8 cellular contexts compared by ENCODE assay signal in the genomic region with DNA sequence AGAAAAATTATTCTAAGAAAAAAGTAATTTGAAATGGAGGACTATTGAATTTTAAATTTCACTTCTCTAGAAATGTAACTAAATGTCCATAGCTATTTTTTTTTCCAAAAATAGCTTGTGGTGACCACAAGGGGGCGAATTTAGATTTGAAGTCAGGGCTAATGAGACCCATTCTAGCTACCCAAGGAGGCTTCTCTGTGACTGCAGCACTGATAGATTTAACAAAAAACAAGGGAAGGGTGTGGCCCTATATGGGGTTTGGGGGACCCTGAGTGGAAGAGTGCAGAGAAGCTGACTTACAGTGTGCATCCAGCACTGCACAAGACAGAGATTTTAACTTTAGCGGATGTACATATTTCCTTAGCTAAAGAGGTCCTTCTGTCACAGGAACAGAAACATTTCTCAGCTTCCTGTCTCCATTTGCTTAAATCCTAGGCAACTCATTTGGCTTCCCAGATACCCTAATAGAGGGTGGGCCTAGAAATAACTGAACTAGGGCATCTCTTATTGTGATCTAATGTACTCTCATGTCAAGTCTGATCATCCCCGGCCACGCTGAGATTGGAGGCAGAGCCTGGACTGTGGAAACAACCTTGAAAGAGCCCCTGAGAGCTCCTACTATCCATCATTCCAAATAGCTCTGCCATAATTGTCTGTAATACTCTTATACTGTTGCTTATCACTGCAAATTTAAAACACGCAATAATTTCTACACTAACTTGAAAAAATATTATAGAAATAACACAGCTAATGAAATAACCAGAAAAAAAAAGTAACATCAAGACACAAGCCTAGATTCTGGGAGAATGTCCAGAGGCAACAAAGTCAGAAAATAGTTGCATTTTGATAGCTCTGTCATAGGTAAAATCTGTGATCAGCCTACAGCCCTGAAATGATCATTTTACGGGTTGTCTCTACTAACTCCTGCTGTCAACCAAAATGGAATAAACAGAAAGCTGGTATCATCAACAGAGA.
DNase-seq lines count a peak whose midpoint lies in the region; ATAC-seq and TF ChIP-seq lines count a peak whose summit lies in the region.

No MANE protein-coding gene starts in this region.

- H3K9me3 ChIP-seq in DOHH2 (ENCODE audit: control insufficient read depth, insufficient read depth, low read length), result no peaks in the 10 kb centered on the region

- TF ChIP-seq CTCF in DOHH2 (IDR thresholded peaks at IDR 0.05; ENCODE audit: low read depth, low read length, poor library complexity, severe bottlenecking), result peak; percentile 53

- no peak overlapping the region for H3K27ac ChIP-seq in DOHH2 (ENCODE audit: low read depth, low read length)

- no peaks in the 10 kb centered on the region for H3K4me1 Mint-ChIP-seq in activated T-helper 17 cell treated with anti-CD3 and anti-CD28 coated beads, Interleukin-2, amount 50 U/mL, for 72 hours

- H3K79me2 ChIP-seq in DOHH2 (ENCODE audit: control insufficient read depth, low read length), result no peaks in the 10 kb centered on the region

- no peaks in the 10 kb centered on the region for H3K36me3 ChIP-seq in DOHH2 (ENCODE audit: control insufficient read depth, low read length)

- no peaks in the 10 kb centered on the region for H3K36me3 Mint-ChIP-seq in activated T-helper 17 cell treated with anti-CD3 and anti-CD28 coated beads, Interleukin-2, amount 50 U/mL, for 72 hours (ENCODE audit: low read depth)

- ATAC-seq in GM21529 (IDR thresholded peaks at IDR 0.05; ENCODE audit: unreplicated experiment) (peak; percentile 76), GM19452 (IDR thresholded peaks at IDR 0.05; ENCODE audit: unreplicated experiment) (no peak)
- ATAC-seq in activated T-helper 17 cell treated with anti-CD3 and anti-CD28 coated beads, Interleukin-2, amount 50 U/mL, for 72 hours (replicated peaks), result no peak

- no peaks in the 10 kb centered on the region for H3K4me1 ChIP-seq in DOHH2 (ENCODE audit: control insufficient read depth, low read length)

- intact Hi-C loops in posterior vena cava (cut with DNase I), result no loop called here

- H3K9me3 Mint-ChIP-seq in activated T-helper 17 cell treated with anti-CD3 and anti-CD28 coated beads, Interleukin-2, amount 50 U/mL, for 72 hours, result no peaks in the 10 kb centered on the region

- H3K4me2 ChIP-seq in DOHH2 (ENCODE audit: low read length), result no peak overlapping the region

- H3K4me3 ChIP-seq in DOHH2 (ENCODE audit: low read length), result no peak overlapping the region

- H3K27ac Mint-ChIP-seq in activated T-helper 17 cell treated with anti-CD3 and anti-CD28 coated beads, Interleukin-2, amount 50 U/mL, for 72 hours, result no peak overlapping the region

- DNase-seq in MV-4-11 (lab: John Stamatoyannopoulos, UW) (peak; percentile 31), UCSD-AML1 (lab: John Stamatoyannopoulos, UW; ENCODE audit: unreplicated experiment) (peak; percentile 14), iPS-NIHi11 (ENCODE audit: low spot score) (peak; percentile 51), posterior vena cava (ENCODE audit: low spot score) (no peak)

- no peaks in the 10 kb centered on the region for H3K27me3 ChIP-seq in DOHH2 (ENCODE audit: control insufficient read depth, low read length)

- H3K4me3 Mint-ChIP-seq in activated T-helper 17 cell treated with anti-CD3 and anti-CD28 coated beads, Interleukin-2, amount 50 U/mL, for 72 hours, result no peak overlapping the region

- no peaks in the 10 kb centered on the region for H4K20me1 ChIP-seq in DOHH2 (ENCODE audit: control insufficient read depth, insufficient read depth, low read depth, low read length)

- no peaks in the 10 kb centered on the region for H3K9me2 ChIP-seq in DOHH2 (replicated peaks; ENCODE audit: control insufficient read depth, low read length)

- H3K27me3 Mint-ChIP-seq in activated T-helper 17 cell treated with anti-CD3 and anti-CD28 coated beads, Interleukin-2, amount 50 U/mL, for 72 hours, result no peaks in the 10 kb centered on the region

- H3F3A ChIP-seq in DOHH2 (ENCODE audit: control insufficient read depth, insufficient read depth), result no peaks in the 10 kb centered on the region
